ENCODE assay signal across 1 cellular context in the genomic region with DNA sequence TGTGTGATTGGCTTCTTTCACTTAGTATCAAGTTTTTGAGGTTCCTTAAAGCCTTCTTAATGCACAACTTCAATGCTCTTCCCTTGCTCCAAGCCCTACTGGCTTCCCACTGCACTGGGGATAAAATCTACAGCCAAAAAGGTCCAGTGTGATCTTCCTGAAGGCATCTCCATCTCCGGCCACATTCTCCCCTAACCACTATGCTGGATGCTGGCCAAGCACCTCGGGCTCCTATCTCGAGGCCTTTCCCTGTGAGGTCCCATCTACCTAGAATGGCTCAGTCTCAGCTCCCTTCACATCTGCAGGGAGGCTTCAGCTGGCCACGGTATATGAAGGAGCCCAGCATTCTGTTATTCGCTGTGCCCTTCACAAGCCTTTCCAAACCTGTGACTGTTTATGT.
TF ChIP-seq lines count a peak whose summit lies in the region.

No MANE protein-coding gene starts in this region.

TF ChIP-seq in SK-N-SH treated with all-trans-retinoic acid at 6 μM for 48 hours, 23 proteins besides CTCF, POLR2A, EP300 and RAD21 (continued from another document):
- TF ChIP-seq, protein P1, sequence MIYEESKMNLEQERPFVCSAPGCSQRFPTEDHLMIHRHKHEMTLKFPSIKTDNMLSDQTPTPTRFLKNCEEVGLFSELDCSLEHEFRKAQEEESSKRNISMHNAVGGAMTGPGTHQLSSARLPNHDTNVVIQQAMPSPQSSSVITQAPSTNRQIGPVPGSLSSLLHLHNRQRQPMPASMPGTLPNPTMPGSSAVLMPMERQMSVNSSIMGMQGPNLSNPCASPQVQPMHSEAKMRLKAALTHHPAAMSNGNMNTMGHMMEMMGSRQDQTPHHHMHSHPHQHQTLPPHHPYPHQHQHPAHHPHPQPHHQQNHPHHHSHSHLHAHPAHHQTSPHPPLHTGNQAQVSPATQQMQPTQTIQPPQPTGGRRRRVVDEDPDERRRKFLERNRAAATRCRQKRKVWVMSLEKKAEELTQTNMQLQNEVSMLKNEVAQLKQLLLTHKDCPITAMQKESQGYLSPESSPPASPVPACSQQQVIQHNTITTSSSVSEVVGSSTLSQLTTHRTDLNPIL (CRISPR knock-in tag; IDR thresholded peaks at IDR 0.05; ENCODE audit: low read depth) = no peak
- TF ChIP-seq, protein P2, sequence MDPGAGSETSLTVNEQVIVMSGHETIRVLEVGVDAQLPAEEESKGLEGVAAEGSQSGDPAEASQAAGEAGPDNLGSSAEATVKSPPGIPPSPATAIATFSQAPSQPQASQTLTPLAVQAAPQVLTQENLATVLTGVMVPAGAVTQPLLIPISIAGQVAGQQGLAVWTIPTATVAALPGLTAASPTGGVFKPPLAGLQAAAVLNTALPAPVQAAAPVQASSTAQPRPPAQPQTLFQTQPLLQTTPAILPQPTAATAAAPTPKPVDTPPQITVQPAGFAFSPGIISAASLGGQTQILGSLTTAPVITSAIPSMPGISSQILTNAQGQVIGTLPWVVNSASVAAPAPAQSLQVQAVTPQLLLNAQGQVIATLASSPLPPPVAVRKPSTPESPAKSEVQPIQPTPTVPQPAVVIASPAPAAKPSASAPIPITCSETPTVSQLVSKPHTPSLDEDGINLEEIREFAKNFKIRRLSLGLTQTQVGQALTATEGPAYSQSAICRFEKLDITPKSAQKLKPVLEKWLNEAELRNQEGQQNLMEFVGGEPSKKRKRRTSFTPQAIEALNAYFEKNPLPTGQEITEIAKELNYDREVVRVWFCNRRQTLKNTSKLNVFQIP (CRISPR knock-in tag; IDR thresholded peaks at IDR 0.05; ENCODE audit: borderline replicate concordance, low read depth) = no peak
- TF ChIP-seq ISL1 (CRISPR knock-in tag; IDR thresholded peaks at IDR 0.05) (no peak), ESRRG (CRISPR knock-in tag; IDR thresholded peaks at IDR 0.05) (no peak), ZNF565 (CRISPR knock-in tag; conservative IDR thresholded peaks at IDR 0.05; ENCODE audit: low read depth) (no peak)
TF ChIP-seq in SK-N-SH treated with all-trans-retinoic acid at 6 μM for 48 hours: peak in this region for 0.
